In the genomic region with DNA sequence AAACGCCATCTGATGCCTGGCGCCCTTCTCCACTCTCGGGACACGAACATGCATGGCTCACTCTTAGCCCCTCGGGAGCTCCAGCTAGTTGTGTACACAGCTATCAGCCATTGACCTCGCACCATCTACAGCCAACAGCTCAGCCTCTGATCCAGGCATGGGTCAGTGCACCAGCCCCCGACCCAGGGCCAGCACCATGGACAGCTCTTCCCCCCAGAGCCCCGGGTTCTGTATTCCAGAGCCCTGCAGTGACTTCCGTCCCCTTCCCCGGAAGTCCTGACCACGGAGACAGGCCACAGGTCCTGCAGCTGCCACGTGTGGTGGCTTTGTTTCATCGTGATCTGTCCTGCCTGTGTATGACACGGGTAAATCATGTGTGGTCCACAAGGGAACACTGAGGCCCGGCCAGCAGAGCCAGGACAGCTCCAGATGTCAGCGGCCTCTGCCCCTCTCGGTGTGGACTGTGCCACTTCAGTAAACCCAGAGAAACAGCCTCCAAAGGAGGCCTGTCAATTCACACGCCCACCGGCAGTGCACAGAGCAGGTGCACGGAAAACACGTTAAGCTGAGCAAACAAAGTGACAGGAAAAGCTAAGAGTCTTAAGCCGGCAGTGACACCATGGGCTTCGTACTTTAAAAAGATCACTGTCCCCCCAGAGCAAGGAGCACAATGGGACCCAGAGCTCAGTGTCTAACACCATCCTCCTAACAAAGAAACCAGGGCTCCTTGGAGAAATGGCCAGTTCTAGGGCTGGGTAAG, we compare ENCODE assay signal across 12 cellular contexts. TPM values are rescaled to one million over a fixed set of nuclear protein-coding genes. Genes with fewer than 3 reads are reported as not detected.
A peak's percentile ranks its signal among the peaks of the same experiment; 100 is the strongest.
DNase-seq lines count a peak whose midpoint lies in the region; ATAC-seq and TF ChIP-seq lines count a peak whose summit lies in the region.
"Had no signal": no experiment of that assay in that cellular context is flagged by ENCODE, and none has a peak within 500 bp of the region (broad histone marks: within the 10 kb centered on the region; RNA-seq: fewer than 3 reads in every experiment).

No MANE protein-coding gene starts in this region.

- H3K9me3 Mint-ChIP-seq in neural crest cell (no peaks in the 10 kb centered on the region), immature natural killer cell (peaks cover 0 to 2% (median 0%) of the 10 kb centered on the region in 6 donors)
- H3K9me3 Mint-ChIP-seq: CD4-positive, alpha-beta memory T cell; IgD-negative memory B cell had no signal

- peaks cover 19% of the 10 kb centered on the region for H3K4me1 Mint-ChIP-seq in neural crest cell
- H3K4me1 Mint-ChIP-seq in immature natural killer cell = peaks cover 0 to 5% of the 10 kb centered on the region in 2 donors

- no peak overlapping the region for H3K27ac Mint-ChIP-seq in neural crest cell (ENCODE audit: unreplicated experiment)
- H3K27ac Mint-ChIP-seq in immature natural killer cell = no peak overlapping the region
- H3K27ac Mint-ChIP-seq: CD4-positive, alpha-beta memory T cell; IgD-negative memory B cell had no signal

- H3K4me3 Mint-ChIP-seq in neural crest cell (no peak overlapping the region), immature natural killer cell (no peak overlapping the region)
- H3K4me3 Mint-ChIP-seq: CD4-positive, alpha-beta memory T cell had no signal

- ATAC-seq in HG03469 (IDR thresholded peaks at IDR 0.05; ENCODE audit: unreplicated experiment) = no peak

- DNase-seq in H7 (peak; percentile 94), NCI-H1092 (lab: John Stamatoyannopoulos, UW) (peak; percentile 32), astrocyte of the hippocampus (ENCODE audit: low read depth, low spot score) (peak; percentile 28), neural crest cell (ENCODE audit: low read depth, low spot score) (peak; percentile 36), immature natural killer cell (no peak), occipital lobe (lab: John Stamatoyannopoulos, UW) (no peak)
- DNase-seq: activated gamma-delta T cell treated with Interleukin-2 at 50 U/mL for 16 hours; CD4-positive, alpha-beta memory T cell; T-helper 9 cell had no signal

- no peak overlapping the region for H3K4me3 ChIP-seq in H7 (ENCODE audit: insufficient read depth, low read depth, low read length)
- H3K4me3 ChIP-seq: thoracic aorta had no signal

- H3K27me3 Mint-ChIP-seq in neural crest cell (ENCODE audit: low read depth) (no peaks in the 10 kb centered on the region), immature natural killer cell (ENCODE audit: low read depth in 3 of 3) (peaks cover 0 to 5% (median 2%) of the 10 kb centered on the region in 3 donors)

- H3K36me3 ChIP-seq in H7 (replicated peaks; ENCODE audit: control insufficient read depth, insufficient read depth, low read length) = no peaks in the 10 kb centered on the region
- H3K36me3 ChIP-seq: thoracic aorta had no signal

- H3K36me3 Mint-ChIP-seq in neural crest cell (ENCODE audit: low read depth) = no peaks in the 10 kb centered on the region
- no peaks in the 10 kb centered on the region for H3K36me3 Mint-ChIP-seq in immature natural killer cell
- H3K36me3 Mint-ChIP-seq: CD4-positive, alpha-beta memory T cell had no signal

- TF ChIP-seq CTCF in neural crest cell (conservative IDR thresholded peaks at IDR 0.05) = no peak

- no peaks in the 10 kb centered on the region for H3K27me3 ChIP-seq in H7 (ENCODE audit: control insufficient read depth, insufficient read depth, low read length)

RNA-seq across cellular contexts. Expression of gene STK32C, which starts 13.0 kb away (rescaled TPM):
- total RNA-seq in H7 (2014; rRNA removed; shearing (Covaris generic)) = 24.9 and 31.4 TPM in 2 replicates
- 19.6 and 21.9 TPM in 2 replicates for total RNA-seq in neural crest cell
- polyA plus RNA-seq in immature natural killer cell = 10 to 100 TPM in 2 of 3 donors, 1 to 10 TPM in 1; 6.3 to 14.2 (median 13.7) TPM
- 21.5 TPM for total RNA-seq in occipital lobe

RNA-seq across cellular contexts. Expression of gene LRRC27, which starts 37.3 kb away (rescaled TPM):
- 4.0 and 5.7 TPM in 2 replicates for total RNA-seq in H7 (2014; rRNA removed; shearing (Covaris generic))
- 18.3 and 21.9 TPM in 2 replicates for total RNA-seq in neural crest cell
- polyA plus RNA-seq in immature natural killer cell = 1 to 10 TPM; 3.8 to 8.5 (median 8.2) TPM
- total RNA-seq in occipital lobe = 22.8 TPM

Comparison
In these comparisons a context has a peak if more than half of its experiments do, and no peak if none do; other contexts are left out.
1. DNase-seq: peak in H7 (single experiment), NCI-H1092 (single experiment), astrocyte of the hippocampus (single experiment) and neural crest cell (single experiment); none in immature natural killer cell (0 of 3) and occipital lobe (single experiment).